ENCODE assay signal across 1 cellular context in genomic region chr17:17783121-17783824, GRCh38.
A peak's percentile ranks its signal among the peaks of the same experiment; 100 is the strongest.
TF ChIP-seq lines count a peak whose summit lies in the region.

No MANE protein-coding gene starts in this region.

TF ChIP-seq in HepG2, 621 proteins besides CTCF, POLR2A, EP300 and RAD21 (continued from another document and continues in another):
- TF ChIP-seq ZBTB49 (CRISPR knock-in tag; IDR thresholded peaks at IDR 0.05; ENCODE audit: borderline replicate concordance): no peak
- TF ChIP-seq MAF1 (CRISPR knock-in tag; IDR thresholded peaks at IDR 0.05; ENCODE audit: borderline replicate concordance): no peak
- TF ChIP-seq ZBTB7A (CRISPR knock-in tag; IDR thresholded peaks at IDR 0.05): no peak
- no peak for TF ChIP-seq ZNF512 (CRISPR knock-in tag; IDR thresholded peaks at IDR 0.05)
- no peak for TF ChIP-seq ZFYVE20 (CRISPR knock-in tag; IDR thresholded peaks at IDR 0.05; ENCODE audit: borderline replicate concordance, low read depth)
- TF ChIP-seq ZBTB1 (CRISPR knock-in tag; IDR thresholded peaks at IDR 0.05; ENCODE audit: borderline replicate concordance): no peak
- no peak for TF ChIP-seq GZF1 (CRISPR knock-in tag; IDR thresholded peaks at IDR 0.05)
- TF ChIP-seq ZBTB14 (CRISPR knock-in tag; IDR thresholded peaks at IDR 0.05): peak; percentile 51; the same call in 1 of the 2 replicates
- peak; percentile 9; the same call in 1 of the 2 replicates for TF ChIP-seq TFAP4 (IDR thresholded peaks at IDR 0.05; ENCODE audit: borderline replicate concordance, low read depth)
- no peak for TF ChIP-seq YEATS2 (CRISPR knock-in tag; IDR thresholded peaks at IDR 0.05; ENCODE audit: borderline replicate concordance)
- no peak for TF ChIP-seq THAP7 (CRISPR knock-in tag; IDR thresholded peaks at IDR 0.05)
- TF ChIP-seq ZNF839 (CRISPR knock-in tag; IDR thresholded peaks at IDR 0.05; ENCODE audit: borderline replicate concordance): no peak
- TF ChIP-seq THRA (CRISPR knock-in tag; IDR thresholded peaks at IDR 0.05; ENCODE audit: borderline replicate concordance): peak; percentile 55; the same call in 1 of the 2 replicates
- TF ChIP-seq GFI1 (CRISPR knock-in tag; IDR thresholded peaks at IDR 0.05; ENCODE audit: borderline replicate concordance): no peak; the same call in 1 of the 2 replicates
- TF ChIP-seq SAFB2 (CRISPR knock-in tag; IDR thresholded peaks at IDR 0.05; ENCODE audit: borderline replicate concordance, low read depth): no peak
- no peak for TF ChIP-seq ELF3 (CRISPR knock-in tag; IDR thresholded peaks at IDR 0.05)
- no peak for TF ChIP-seq IRF2 (CRISPR knock-in tag; IDR thresholded peaks at IDR 0.05)
- no peak for TF ChIP-seq ZNF775 (CRISPR knock-in tag; IDR thresholded peaks at IDR 0.05; ENCODE audit: borderline replicate concordance)
- TF ChIP-seq PAF1 (CRISPR knock-in tag; IDR thresholded peaks at IDR 0.05): no peak
- TF ChIP-seq ZNF468 (CRISPR knock-in tag; IDR thresholded peaks at IDR 0.05): no peak
- no peak for TF ChIP-seq U2AF1 (optimal IDR thresholded peaks at IDR 0.05; ENCODE audit: low read depth, low read length)
- TF ChIP-seq ZNF281 (CRISPR knock-in tag; IDR thresholded peaks at IDR 0.05; ENCODE audit: borderline replicate concordance): no peak
- TF ChIP-seq ZNF75D (CRISPR knock-in tag; IDR thresholded peaks at IDR 0.05; ENCODE audit: borderline replicate concordance): no peak
- TF ChIP-seq ZNF329 (CRISPR knock-in tag; IDR thresholded peaks at IDR 0.05; ENCODE audit: low read depth): no peak
- TF ChIP-seq NR2F2 (IDR thresholded peaks at IDR 0.05; ENCODE audit: borderline replicate concordance, low read depth): no peak; the same call in 1 of the 2 replicates
- no peak for TF ChIP-seq GTF3A (CRISPR knock-in tag; conservative IDR thresholded peaks at IDR 0.05)
- no peak for TF ChIP-seq SMARCE1 (IDR thresholded peaks at IDR 0.05; ENCODE audit: borderline replicate concordance)
- TF ChIP-seq ZFP1 (CRISPR knock-in tag; IDR thresholded peaks at IDR 0.05): no peak
- TF ChIP-seq KDM2A (CRISPR knock-in tag; IDR thresholded peaks at IDR 0.05; ENCODE audit: borderline replicate concordance, low read depth): peak; percentile 18; the same call in 1 of the 2 replicates
- no peak for TF ChIP-seq ARHGAP35 (CRISPR knock-in tag; IDR thresholded peaks at IDR 0.05; ENCODE audit: borderline replicate concordance)
- no peak for TF ChIP-seq ZNF577 (CRISPR knock-in tag; IDR thresholded peaks at IDR 0.05; ENCODE audit: borderline replicate concordance, low read depth)
- TF ChIP-seq ZNF776 (CRISPR knock-in tag; IDR thresholded peaks at IDR 0.05): no peak
- no peak for TF ChIP-seq ATF7 (IDR thresholded peaks at IDR 0.05)
- TF ChIP-seq ATF7 (CRISPR knock-in tag; IDR thresholded peaks at IDR 0.05): no peak
- TF ChIP-seq SCMH1 (CRISPR knock-in tag; IDR thresholded peaks at IDR 0.05; ENCODE audit: borderline replicate concordance): no peak
- TF ChIP-seq ZNF12 (CRISPR knock-in tag; IDR thresholded peaks at IDR 0.05): no peak
- TF ChIP-seq REPIN1 (CRISPR knock-in tag; IDR thresholded peaks at IDR 0.05; ENCODE audit: borderline replicate concordance, low read depth): no peak
- no peak for TF ChIP-seq TERF1 (CRISPR knock-in tag; IDR thresholded peaks at IDR 0.05)
- TF ChIP-seq SP140L (CRISPR knock-in tag; IDR thresholded peaks at IDR 0.05; ENCODE audit: borderline replicate concordance): no peak
- no peak for TF ChIP-seq ZFP36 (IDR thresholded peaks at IDR 0.05; ENCODE audit: borderline replicate concordance, low read depth, low read length, partially characterized antibody)
- TF ChIP-seq PATZ1 (CRISPR knock-in tag; IDR thresholded peaks at IDR 0.05): peak; percentile 61
- no peak for TF ChIP-seq ZNF589 (CRISPR knock-in tag; conservative IDR thresholded peaks at IDR 0.05)
- no peak for TF ChIP-seq ZNF512B (CRISPR knock-in tag; IDR thresholded peaks at IDR 0.05; ENCODE audit: borderline replicate concordance)
